In genomic region chr3:4493008-4493930, GRCh38 we compare ENCODE assay signal across 8 cellular contexts. TPM values are rescaled to one million over a fixed set of nuclear protein-coding genes. Genes with fewer than 3 reads are reported as not detected.
DNase-seq lines count a peak whose midpoint lies in the region; ATAC-seq and TF ChIP-seq lines count a peak whose summit lies in the region.

TSS of gene ITPR1 (plus strand) at chr3:4493348. CDS start at chr3:4516492, 23,144 bp downstream.

- no peak within 1 kb of the TSS for H2BK20ac ChIP-seq in IMR-90 (ENCODE audit: low read depth, low read length)

- TF ChIP-seq CTCF in IMR-90 (conservative IDR thresholded peaks at IDR 0.05; ENCODE audit: low read depth, low read length) (no peak), epithelial cell of esophagus (IDR thresholded peaks at IDR 0.05; ENCODE audit: insufficient read depth, low read depth, low read length, missing control alignments) (no peak), mucosa of descending colon (IDR thresholded peaks at IDR 0.05) (no peak)

- peak within 1 kb of the TSS in 1 of 2 experiments; percentile 9; a peak in 2 of 4 replicates for H4K8ac ChIP-seq in IMR-90 (ENCODE audit: low read depth in 2 of 2, low read length in 2 of 2)

- H3K9me3 ChIP-seq in IMR-90 (ENCODE audit: control insufficient read depth, insufficient read depth, low read length) = no peaks in the 10 kb centered on the region
- H3K9me3 ChIP-seq in mucosa of descending colon = no peaks in the 10 kb centered on the region

- CTCF ChIA-PET in IMR-90 (lab: Yijun Ruan, JAX) = interaction anchor here (1.0 to 2.1 kb wide), 4 partner anchors 26 to 142 kb away, joined by 3 to 6 read pairs (median 4); no protein-coding TSS in a partner anchor

- ATAC-seq in GM21528 (IDR thresholded peaks at IDR 0.05; ENCODE audit: low FRiP score, unreplicated experiment) (peak; percentile 91), IMR-90 (ENCODE audit: low read depth) (peak; percentile 96), mucosa of descending colon (peak; percentile 98)

- H4K20me1 ChIP-seq in IMR-90 (ENCODE audit: insufficient read depth, low read length) = no peaks in the 10 kb centered on the region

- H3K4me1 ChIP-seq in IMR-90 (ENCODE audit: control insufficient read depth, insufficient read depth, low read length) = no peaks in the 10 kb centered on the region; the same call in 1 of the 2 replicates
- peaks cover 3% of the 10 kb centered on the region for H3K4me1 ChIP-seq in mucosa of descending colon (ENCODE audit: low read depth)

- peak within 1 kb of the TSS; percentile 51 for H3K9ac ChIP-seq in IMR-90 (ENCODE audit: low read depth, low read length)

- WGBS in IMR-90 (ENCODE audit: extremely low coverage in 2 of 2, insufficient read length in 1 of 2), 2 experiments = 0% methylated on average over 3 of the region's 47 CpGs; no CpG with 5 or more reads in 1 of the 2 experiments

- TF ChIP-seq RAD21 in IMR-90 (IDR thresholded peaks at IDR 0.05; ENCODE audit: low read length) = no peak

- no peak within 1 kb of the TSS for H2AK5ac ChIP-seq in IMR-90 (ENCODE audit: low read depth, low read length)

- H2BK5ac ChIP-seq in IMR-90 (ENCODE audit: low read depth, low read length, poor library complexity, severe bottlenecking) = no peak within 1 kb of the TSS

- peak within 1 kb of the TSS; percentile 67 for H3K27ac ChIP-seq in IMR-90 (ENCODE audit: insufficient read depth, low read length)

- peak within 1 kb of the TSS; percentile 4; the same call in 1 of the 2 replicates for H3K4ac ChIP-seq in IMR-90 (ENCODE audit: low read depth, low read length)

- H3K79me1 ChIP-seq in IMR-90 (ENCODE audit: low read depth in 1 of 2, low read length in 2 of 2) = no peaks in the 10 kb centered on the region

- BruUV-seq in IMR-90 (replicated peaks; lab: Mats Ljungman, UMichigan) = no TSS peak

- peak within 1 kb of the TSS; percentile 53 for H2AK9ac ChIP-seq in IMR-90 (replicated peaks; ENCODE audit: low read depth, low read length, poor library complexity)

- peak within 1 kb of the TSS; percentile 96 for H2AFZ ChIP-seq in IMR-90 (replicated peaks; ENCODE audit: low read length, poor library complexity)

- 0 out of 2 replicates have a peak within 1 kb of the TSS, but pooled peaks have one; percentile 9 for H3K14ac ChIP-seq in IMR-90 (replicated peaks; ENCODE audit: low read depth, low read length)

- peak; percentile 99 for TF ChIP-seq POLR2A in IMR-90 (IDR thresholded peaks at IDR 0.05; ENCODE audit: low read depth, low read length)

- peak within 1 kb of the TSS; percentile 75 for H3K23ac ChIP-seq in IMR-90 (ENCODE audit: low read depth, low read length)

- intact Hi-C loops in IMR-90 (cut with micrococcal nuclease) (loop anchor here (1.0 to 5.0 kb wide), 4 partner anchors 26 to 186 kb away; partner anchors contain the start of gene SUMF1), mucosa of descending colon (cut with DNase I, micrococcal nuclease) (no loop called here)

- peak within 1 kb of the TSS; percentile 29; the same call in 1 of the 2 replicates for H4K91ac ChIP-seq in IMR-90 (ENCODE audit: insufficient read depth, low read depth, low read length)

- peak within 1 kb of the TSS; percentile 10; the same call in 1 of the 2 replicates for H3K56ac ChIP-seq in IMR-90 (ENCODE audit: extremely low read depth, insufficient read depth, low read length)

- H3K18ac ChIP-seq in IMR-90 (ENCODE audit: low read depth, low read length) = peak within 1 kb of the TSS; percentile 4; the same call in 1 of the 2 replicates

- POLR2A ChIA-PET in IMR-90 (lab: Charles Lee; ENCODE audit: unreplicated experiment) = interaction anchor here (1.2 kb wide), 1 partner anchor 26 kb away, joined by 5 read pairs; the partner anchor contains the start of gene SUMF1

- H2BK120ac ChIP-seq in IMR-90 (ENCODE audit: low read depth, low read length) = no peak within 1 kb of the TSS

- H3K27me3 ChIP-seq in IMR-90 (ENCODE audit: control insufficient read depth, insufficient read depth, low read length) = no peaks in the 10 kb centered on the region

- H3K36me3 ChIP-seq in IMR-90 (ENCODE audit: control insufficient read depth, insufficient read depth, low read length) (no peaks in the 10 kb centered on the region), mucosa of descending colon (ENCODE audit: low read depth) (no peaks in the 10 kb centered on the region)

- H3K4me2 ChIP-seq in IMR-90 (ENCODE audit: low read depth, low read length) = peak within 1 kb of the TSS; percentile 91

- H2BK15ac ChIP-seq in IMR-90 (ENCODE audit: low read depth, low read length) = no peak within 1 kb of the TSS

- H3K9me1 ChIP-seq in IMR-90 (ENCODE audit: insufficient read depth, low read length) = no peaks in the 10 kb centered on the region; the same call in 1 of the 2 replicates

- H3K4me3 ChIP-seq in IMR-90 (ENCODE audit: insufficient read depth, low read depth, low read length) = peak within 1 kb of the TSS; percentile 62
- H3K4me3 ChIP-seq in epithelial cell of esophagus (ENCODE audit: low read length) = peak within 1 kb of the TSS; percentile 86
- peak within 1 kb of the TSS; percentile 45 for H3K4me3 ChIP-seq in mucosa of descending colon

- in situ Hi-C loops in IMR-90 (cut with MboI; ENCODE audit: low sequenced_read_pairs) = no loop called here

- peak; percentile 98 for DNase-seq in DMS 273 (lab: John Stamatoyannopoulos, UW; ENCODE audit: unreplicated experiment)
- peak; percentile 98 for DNase-seq in IMR-90
- DNase-seq in OCI-M1 (lab: John Stamatoyannopoulos, UW) = peak; percentile 100
- DNase-seq in activated T-cell treated with anti-CD3 and anti-CD28 coated beads for 24 hours (ENCODE audit: low read depth) = peak; percentile 96
- peak; percentile 98 for DNase-seq in epithelial cell of esophagus (ENCODE audit: low read depth)
- peak; percentile 97 to 99 (median 98) for DNase-seq in mucosa of descending colon
- peak; percentile 95 for DNase-seq in stimulated activated CD8-positive, alpha-beta memory T cell treated with anti-CD3 and anti-CD28 coated beads, Interleukin-4, amount 100 ng/mL, for 24 hours (ENCODE audit: low read depth)

- dilution Hi-C loops in IMR-90 (cut with HindIII; ENCODE audit: low sequenced_read_pairs, unreplicated experiment) = no loop called here

- no peak within 1 kb of the TSS for H4K5ac ChIP-seq in IMR-90 (ENCODE audit: low read depth, low read length)

TF ChIP-seq in IMR-90, 13 proteins besides CTCF, POLR2A, EP300 and RAD21:
- TF ChIP-seq CHD1 (IDR thresholded peaks at IDR 0.05; ENCODE audit: low read depth, low read length) (no peak), NFE2L2 (IDR thresholded peaks at IDR 0.05; ENCODE audit: low read depth, low read length) (peak; percentile 20; the same call in 1 of the 2 replicates), SMC3 (IDR thresholded peaks at IDR 0.05; ENCODE audit: low read depth, low read length) (no peak), RCOR1 (IDR thresholded peaks at IDR 0.05; ENCODE audit: insufficient replicate concordance, low read length) (no peak), CEBPB (IDR thresholded peaks at IDR 0.05; ENCODE audit: low read depth, low read length) (no peak), FOS (IDR thresholded peaks at IDR 0.05; ENCODE audit: low read depth, low read length) (no peak), MAFK (IDR thresholded peaks at IDR 0.05; ENCODE audit: low read depth, low read length) (no peak), RFX5 (IDR thresholded peaks at IDR 0.05; ENCODE audit: low read depth, low read length) (no peak), MXI1 (IDR thresholded peaks at IDR 0.05; ENCODE audit: borderline replicate concordance, low read depth, low read length) (peak; percentile 95), MAZ (IDR thresholded peaks at IDR 0.05; ENCODE audit: borderline replicate concordance, low read depth, low read length) (peak; percentile 95), BHLHE40 (IDR thresholded peaks at IDR 0.05; ENCODE audit: low read depth, low read length) (peak; percentile 74; the same call in 1 of the 2 replicates)
- TF ChIP-seq, protein P1, sequence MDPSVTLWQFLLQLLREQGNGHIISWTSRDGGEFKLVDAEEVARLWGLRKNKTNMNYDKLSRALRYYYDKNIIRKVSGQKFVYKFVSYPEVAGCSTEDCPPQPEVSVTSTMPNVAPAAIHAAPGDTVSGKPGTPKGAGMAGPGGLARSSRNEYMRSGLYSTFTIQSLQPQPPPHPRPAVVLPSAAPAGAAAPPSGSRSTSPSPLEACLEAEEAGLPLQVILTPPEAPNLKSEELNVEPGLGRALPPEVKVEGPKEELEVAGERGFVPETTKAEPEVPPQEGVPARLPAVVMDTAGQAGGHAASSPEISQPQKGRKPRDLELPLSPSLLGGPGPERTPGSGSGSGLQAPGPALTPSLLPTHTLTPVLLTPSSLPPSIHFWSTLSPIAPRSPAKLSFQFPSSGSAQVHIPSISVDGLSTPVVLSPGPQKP (IDR thresholded peaks at IDR 0.05; ENCODE audit: borderline replicate concordance, low read depth, low read length) = no peak
- TF ChIP-seq, protein P2, sequence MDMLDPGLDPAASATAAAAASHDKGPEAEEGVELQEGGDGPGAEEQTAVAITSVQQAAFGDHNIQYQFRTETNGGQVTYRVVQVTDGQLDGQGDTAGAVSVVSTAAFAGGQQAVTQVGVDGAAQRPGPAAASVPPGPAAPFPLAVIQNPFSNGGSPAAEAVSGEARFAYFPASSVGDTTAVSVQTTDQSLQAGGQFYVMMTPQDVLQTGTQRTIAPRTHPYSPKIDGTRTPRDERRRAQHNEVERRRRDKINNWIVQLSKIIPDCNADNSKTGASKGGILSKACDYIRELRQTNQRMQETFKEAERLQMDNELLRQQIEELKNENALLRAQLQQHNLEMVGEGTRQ (IDR thresholded peaks at IDR 0.05; ENCODE audit: low read depth, low read length) = no peak

RNA-seq across cellular contexts. Expression of gene ITPR1, which starts in this region (rescaled TPM):
- total RNA-seq in IMR-90 (2012; rRNA removed) (5.7 and 5.8 TPM in 2 replicates), mucosa of descending colon (10 to 100 TPM; 10.7 to 80.2 (median 20.7) TPM)
- polyA plus RNA-seq in IMR-90 (2012; rRNA removed) = 1.4 and 1.8 TPM in 2 replicates
- polyA plus RNA-seq in IMR-90 (2012; cell fraction: cytosol; rRNA removed) = 0.41 and 0.57 TPM in 2 replicates
- 0.65 and 2.1 TPM in 2 replicates for polyA plus RNA-seq in IMR-90 (2012; cell fraction: nucleus; rRNA removed; ENCODE audit: low replicate concordance)

Comparison
In these comparisons a context has a peak if more than half of its experiments do, and no peak if none do; other contexts are left out.
1. Peak in every context shown above with its lines: DNase-seq, ATAC-seq, H3K4me3 ChIP-seq and H3K27ac ChIP-seq.